12 cellular contexts compared by ENCODE assay signal in the genomic region with DNA sequence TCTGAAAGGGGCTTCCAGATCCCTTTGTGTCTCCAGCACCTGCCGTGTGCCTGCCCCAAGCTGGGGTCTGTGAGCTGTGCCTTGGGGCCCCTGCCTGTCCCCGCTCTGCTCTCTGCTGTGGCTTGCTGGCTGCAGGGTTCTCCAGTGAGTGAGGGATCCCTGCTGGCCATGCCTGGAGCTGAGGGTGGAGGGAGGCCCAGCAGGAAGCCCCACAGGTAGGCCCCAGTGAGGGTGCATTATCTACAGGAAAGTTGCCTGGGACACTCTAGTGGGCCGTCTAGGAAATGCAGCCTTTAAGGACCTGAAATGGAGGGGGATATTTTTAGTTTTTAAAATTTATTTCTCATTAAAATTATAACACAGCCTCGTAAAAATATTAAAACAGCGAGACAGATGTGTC. TPM values are rescaled to one million over a fixed set of nuclear protein-coding genes. Genes with fewer than 3 reads are reported as not detected.
A peak's percentile ranks its signal among the peaks of the same experiment; 100 is the strongest.
DNase-seq lines count a peak whose midpoint lies in the region; FAIRE-seq and TF ChIP-seq lines count a peak whose summit lies in the region.
"Had no signal": no experiment of that assay in that cellular context is flagged by ENCODE, and none has a peak within 500 bp of the region (broad histone marks: within the 10 kb centered on the region; RNA-seq: fewer than 3 reads in every experiment).

No MANE protein-coding gene starts in this region.

- no peak overlapping the region for H2AFZ ChIP-seq in Karpas-422 (ENCODE audit: low read length)
- no peak overlapping the region for H2AFZ ChIP-seq in neural progenitor cell (replicated peaks)

- peak; percentile 20 for TF ChIP-seq CTCF in bronchial epithelial cell (IDR thresholded peaks at IDR 0.05; ENCODE audit: insufficient read depth, low read length, severe bottlenecking)
- TF ChIP-seq CTCF in neural progenitor cell (IDR thresholded peaks at IDR 0.05): peak; percentile 47

- DNase-seq in SHP77 (lab: John Stamatoyannopoulos, UW) (peak; percentile 25 to 46), SHP77 treated with DMSO at 0.1 percent for 48 hours (lab: John Stamatoyannopoulos, UW) (no peak), Karpas-422 (peak; percentile 60), bronchial epithelial cell (ENCODE audit: low read depth) (peak; percentile 1), neural progenitor cell (ENCODE audit: low spot score) (no peak), AG08395 (ENCODE audit: low spot score) (no peak), CD1c-positive myeloid dendritic cell (ENCODE audit: extremely low spot score) (no peak)
- no peak for DNase-seq in NK-92 treated with Interleukin-12 subunit alpha and Interleukin-12 subunit beta, amount 100 ng/mL, for 24 hours (lab: John Stamatoyannopoulos, UW)
- DNase-seq: CD8-positive, alpha-beta T cell; ovary had no signal

- H3K79me2 ChIP-seq in Karpas-422 (ENCODE audit: low read length): no peaks in the 10 kb centered on the region
- no peaks in the 10 kb centered on the region for H3K79me2 ChIP-seq in neural progenitor cell (ENCODE audit: low read depth)

- no peak overlapping the region for H3K27ac ChIP-seq in Karpas-422 (ENCODE audit: low read length)
- no peak overlapping the region for H3K27ac ChIP-seq in neural progenitor cell
- H3K27ac ChIP-seq: epithelial cell of prostate, ovary, SJSA1 had no signal

- no peak overlapping the region for H3K27ac Mint-ChIP-seq in neural progenitor cell
- H3K27ac Mint-ChIP-seq: CD8-positive, alpha-beta T cell had no signal

- H3K9ac ChIP-seq in Karpas-422 (ENCODE audit: low read length) (no peak overlapping the region), neural progenitor cell (no peak overlapping the region)

- no peaks in the 10 kb centered on the region for H3K4me1 Mint-ChIP-seq in neural progenitor cell

- peaks cover 9% of the 10 kb centered on the region for H3K27me3 Mint-ChIP-seq in neural progenitor cell (ENCODE audit: insufficient read depth, low read depth)

- H4K20me1 ChIP-seq in Karpas-422 (ENCODE audit: insufficient read depth, low read depth, low read length) (no peaks in the 10 kb centered on the region), neural progenitor cell (ENCODE audit: low read depth) (peaks cover 5% of the 10 kb centered on the region)

- H3F3A ChIP-seq in neural progenitor cell (ENCODE audit: low read depth): peaks cover 3% of the 10 kb centered on the region

- H3K4me2 ChIP-seq in Karpas-422 (ENCODE audit: low read depth, low read length, poor library complexity, severe bottlenecking): no peak overlapping the region
- no peak overlapping the region for H3K4me2 ChIP-seq in neural progenitor cell

- H3K36me3 ChIP-seq in Karpas-422 (ENCODE audit: insufficient read depth, low read length) (no peaks in the 10 kb centered on the region), bronchial epithelial cell (ENCODE audit: control insufficient read depth, insufficient read depth, low read length) (no peaks in the 10 kb centered on the region), neural progenitor cell (no peaks in the 10 kb centered on the region)
- H3K36me3 ChIP-seq: ovary, SJSA1 had no signal

- H3K4me1 ChIP-seq in Karpas-422 (ENCODE audit: low read length) (no peaks in the 10 kb centered on the region), neural progenitor cell (peaks cover 7% of the 10 kb centered on the region)
- H3K4me1 ChIP-seq: SJSA1 had no signal

- H3K4me3 ChIP-seq in Karpas-422 (ENCODE audit: low read length) (no peak overlapping the region), bronchial epithelial cell (ENCODE audit: low read depth, low read length) (no peak overlapping the region), neural progenitor cell (no peak overlapping the region)
- H3K4me3 ChIP-seq: ovary, SJSA1 had no signal

- no peak overlapping the region for H3K4me3 Mint-ChIP-seq in neural progenitor cell
- H3K4me3 Mint-ChIP-seq: CD8-positive, alpha-beta T cell had no signal

- no peak for FAIRE-seq in bronchial epithelial cell (lab: Jason Lieb, UNC)

- H3K36me3 Mint-ChIP-seq in neural progenitor cell: no peaks in the 10 kb centered on the region
- H3K36me3 Mint-ChIP-seq: CD8-positive, alpha-beta T cell had no signal

- H3K9me3 ChIP-seq in Karpas-422 (ENCODE audit: low read length): no peaks in the 10 kb centered on the region
- no peaks in the 10 kb centered on the region for H3K9me3 ChIP-seq in neural progenitor cell (ENCODE audit: low read depth)
- H3K9me3 ChIP-seq: SJSA1 had no signal

- H3K9me3 Mint-ChIP-seq in neural progenitor cell: no peaks in the 10 kb centered on the region
- H3K9me3 Mint-ChIP-seq: CD8-positive, alpha-beta T cell had no signal

- H3K27me3 ChIP-seq in Karpas-422 (ENCODE audit: low read length) (no peaks in the 10 kb centered on the region), bronchial epithelial cell (ENCODE audit: control insufficient read depth, insufficient read depth, low read length) (no peaks in the 10 kb centered on the region), neural progenitor cell (no peaks in the 10 kb centered on the region)
- H3K27me3 ChIP-seq: ovary had no signal

- no peaks in the 10 kb centered on the region for H3K9me2 ChIP-seq in Karpas-422 (replicated peaks; ENCODE audit: insufficient read depth, low read length)

RNA-seq across cellular contexts. Expression of a gene that starts 50.9 kb away (rescaled TPM):
- not detected in 2 replicates for total RNA-seq in Karpas-422 (2014; rRNA removed; shearing (Covaris generic); ENCODE audit: low replicate concordance)
- total RNA-seq in bronchial epithelial cell: not detected in 2 replicates
- total RNA-seq in neural progenitor cell (ENCODE audit: low replicate concordance): 7.1 and 19.4 TPM in 2 replicates
- total RNA-seq: CD8-positive, alpha-beta T cell had no signal

Comparison
In these comparisons a context has a peak if more than half of its experiments do, and no peak if none do; other contexts are left out.
1. DNase-seq: peak in SHP77 (2 of 2), Karpas-422 (single experiment) and bronchial epithelial cell (single experiment); none in SHP77 treated with DMSO at 0.1 percent for 48 hours (single experiment), neural progenitor cell (single experiment), AG08395 (single experiment), CD1c-positive myeloid dendritic cell (single experiment) and NK-92 treated with Interleukin-12 subunit alpha and Interleukin-12 subunit beta, amount 100 ng/mL, for 24 hours (single experiment).